Comparison of ENCODE assay signal across 12 cellular contexts in genomic region chr5:98144710-98145109, GRCh38.
DNase-seq lines count a peak whose midpoint lies in the region; ATAC-seq and TF ChIP-seq lines count a peak whose summit lies in the region.
"Had no signal": no experiment of that assay in that cellular context is flagged by ENCODE, and none has a peak within 500 bp of the region (broad histone marks: within the 10 kb centered on the region; RNA-seq: fewer than 3 reads in every experiment).

No MANE protein-coding gene starts in this region.

- H3K4me3 ChIP-seq in RWPE2 (ENCODE audit: severe bottlenecking) (no peak overlapping the region), left lung (no peak overlapping the region)
- H3K4me3 ChIP-seq: A549, GM23338 had no signal

- DNase-seq in NCI-H226: peak; percentile 8
- no peak for DNase-seq in RWPE2 (ENCODE audit: low spot score)
- DNase-seq in epithelial cell of prostate (ENCODE audit: low read depth, low spot score): peak; percentile 24
- peak; percentile 17 for DNase-seq in pons (ENCODE audit: low spot score)
- no peak for DNase-seq in left lung
- no peak for DNase-seq in COLO829 (ENCODE audit: low spot score)
- DNase-seq: Caco-2; CD8-positive, alpha-beta T cell; H9 had no signal

- ATAC-seq in RWPE2 (ENCODE audit: low read depth): peak; percentile 93
- no peak for ATAC-seq in left lung
- no peak for ATAC-seq in GM19351 (IDR thresholded peaks at IDR 0.05; ENCODE audit: unreplicated experiment)
- ATAC-seq: A549; CD8-positive, alpha-beta T cell; GM23338 had no signal

- H3K27me3 ChIP-seq in RWPE2 (ENCODE audit: insufficient read depth, poor library complexity, severe bottlenecking): no peaks in the 10 kb centered on the region
- H3K27me3 ChIP-seq in left lung: no peaks in the 10 kb centered on the region

- H3K4me1 ChIP-seq in RWPE2 (ENCODE audit: insufficient read depth, poor library complexity, severe bottlenecking) (peaks cover 16% of the 10 kb centered on the region), left lung (no peaks in the 10 kb centered on the region)
- H3K4me1 ChIP-seq: A549, Caco-2 had no signal

- H3K36me3 ChIP-seq in RWPE2 (ENCODE audit: low read depth) (no peaks in the 10 kb centered on the region), left lung (no peaks in the 10 kb centered on the region)

- H3K9me3 ChIP-seq in RWPE2 (ENCODE audit: severe bottlenecking) (peaks cover 4% of the 10 kb centered on the region), left lung (peaks cover 0 to 7% of the 10 kb centered on the region in 2 donors)
- H3K9me3 ChIP-seq: A549, Caco-2 had no signal

- intact Hi-C loops in left lung (cut with DNase I): no loop called here

- peak overlapping the region; percentile 60 for H3K27ac ChIP-seq in RWPE2 (ENCODE audit: poor library complexity, severe bottlenecking)
- peak overlapping the region; percentile 61 for H3K27ac ChIP-seq in epithelial cell of prostate
- no peak overlapping the region for H3K27ac ChIP-seq in left lung
- H3K27ac ChIP-seq: A549 had no signal

- TF ChIP-seq CTCF in RWPE2 (IDR thresholded peaks at IDR 0.05; ENCODE audit: poor library complexity, severe bottlenecking) (no peak), left lung (IDR thresholded peaks at IDR 0.05) (no peak)

Comparison
In these comparisons a context has a peak if more than half of its experiments do, and no peak if none do; other contexts are left out.
1. DNase-seq: peak in NCI-H226 (single experiment), epithelial cell of prostate (single experiment) and pons (single experiment); none in RWPE2 (single experiment), left lung (0 of 2) and COLO829 (single experiment).
2. H3K27ac ChIP-seq: peak in RWPE2 (single experiment) and epithelial cell of prostate (single experiment); none in left lung (0 of 2).